ENCODE assay signal across 8 cellular contexts in genomic region chr7:43784030-43785001, GRCh38. TPM values are rescaled to one million over a fixed set of nuclear protein-coding genes. Genes with fewer than 3 reads are reported as not detected.
DNase-seq lines count a peak whose midpoint lies in the region; ATAC-seq and TF ChIP-seq lines count a peak whose summit lies in the region.

No MANE protein-coding gene starts in this region.

- no peaks in the 10 kb centered on the region for H4K20me1 ChIP-seq in GM23248 (ENCODE audit: insufficient read depth)
- no peaks in the 10 kb centered on the region for H4K20me1 ChIP-seq in PC-9 (ENCODE audit: insufficient read depth)

- TF ChIP-seq CTCF in PC-9 (conservative IDR thresholded peaks at IDR 0.05) (no peak), neural crest cell (conservative IDR thresholded peaks at IDR 0.05) (no peak)

- H3F3A ChIP-seq in GM23248 (ENCODE audit: insufficient read depth) (peaks cover 15% of the 10 kb centered on the region; the same call in 1 of the 2 replicates), PC-9 (ENCODE audit: insufficient read depth, low read depth) (peaks cover 31% of the 10 kb centered on the region; the same call in 1 of the 2 replicates)

- CTCF ChIA-PET in PC-9 (lab: Charles Lee), result interaction anchor here (0.6 to 0.8 kb wide), 3 partner anchors 30 to 203 kb away, joined by 3 to 8 read pairs (median 3); no protein-coding TSS in a partner anchor

- no TSS peak for BruUV-seq in PC-9 (replicated peaks; lab: Mats Ljungman, UMichigan)

- H3K27me3 ChIP-seq in GM23248 (replicated peaks; ENCODE audit: insufficient read depth) (no peaks in the 10 kb centered on the region), PC-9 (ENCODE audit: insufficient read depth, low read depth) (no peaks in the 10 kb centered on the region)

- H3K27ac ChIP-seq in GM23248 (no peak overlapping the region), PC-9 (peak overlapping the region; percentile 33)

- intact Hi-C loops in PC-9 (cut with micrococcal nuclease; ENCODE audit: unreplicated experiment), result no loop called here

- H3K9me2 ChIP-seq in GM23248 (ENCODE audit: insufficient read depth) (no peaks in the 10 kb centered on the region), PC-9 (ENCODE audit: insufficient read depth) (no peaks in the 10 kb centered on the region)

- peak overlapping the region; percentile 55 for H3K4me2 ChIP-seq in GM23248 (ENCODE audit: unreplicated experiment)
- peak overlapping the region; percentile 40 for H3K4me2 ChIP-seq in PC-9

- no peaks in the 10 kb centered on the region for H3K27me3 Mint-ChIP-seq in neural crest cell (ENCODE audit: low read depth)

- no peaks in the 10 kb centered on the region for H3K4me1 Mint-ChIP-seq in neural crest cell

- H3K9me3 ChIP-seq in GM23248 (ENCODE audit: low read depth), result no peaks in the 10 kb centered on the region
- H3K9me3 ChIP-seq in PC-9 (ENCODE audit: insufficient read depth, low read depth), result no peaks in the 10 kb centered on the region

- DNase-seq in GM23248, result peak; percentile 31
- DNase-seq in PC-9, result no peak
- no peak for DNase-seq in neural crest cell (ENCODE audit: low read depth, low spot score)
- DNase-seq in hepatic stellate cell (ENCODE audit: low spot score), result no peak
- no peak for DNase-seq in NCI-H1930 (lab: John Stamatoyannopoulos, UW)
- DNase-seq in C1 segment of cervical spinal cord (lab: John Stamatoyannopoulos, UW), result no peak
- DNase-seq in NCI-H1092 (lab: John Stamatoyannopoulos, UW), result no peak

- H3K36me3 ChIP-seq in GM23248 (ENCODE audit: low read depth), result no peaks in the 10 kb centered on the region
- peaks cover 4% of the 10 kb centered on the region; the same call in 1 of the 2 replicates for H3K36me3 ChIP-seq in PC-9 (ENCODE audit: low read depth)

- H3K4me3 ChIP-seq in GM23248 (0 out of 2 replicates have a peak overlapping the region, but pooled peaks have one; percentile 0), PC-9 (no peak overlapping the region)

- H3K9ac ChIP-seq in GM23248, result peak overlapping the region; percentile 47

- POLR2A ChIA-PET in PC-9 (lab: Charles Lee; ENCODE audit: unreplicated experiment), result interaction anchor here (0.6 kb wide), 1 partner anchor 39 kb away, joined by 5 read pairs; no protein-coding TSS in a partner anchor

- H3K9me3 Mint-ChIP-seq in neural crest cell, result no peaks in the 10 kb centered on the region

- H3K36me3 Mint-ChIP-seq in neural crest cell (ENCODE audit: low read depth), result peaks cover 16% of the 10 kb centered on the region

- WGBS in GM23248 (ENCODE audit: low coverage in 1 of 2, low lambda C conversion rate in 2 of 2, missing lambda C conversion rate in 2 of 2), 2 experiments, result 91 to 93% methylated on average over 13 of the region's 13 CpGs

- in situ Hi-C loops in GM23248 (cut with MboI), result no loop called here

- H3K79me2 ChIP-seq in GM23248 (ENCODE audit: insufficient read depth) (no peaks in the 10 kb centered on the region), PC-9 (ENCODE audit: low read depth) (no peaks in the 10 kb centered on the region)

- H3K4me1 ChIP-seq in GM23248 (ENCODE audit: insufficient read depth) (peaks cover 27% of the 10 kb centered on the region), PC-9 (replicated peaks; ENCODE audit: insufficient read depth) (peaks cover 43% of the 10 kb centered on the region)

- no peak overlapping the region for H2AFZ ChIP-seq in GM23248
- no peak overlapping the region for H2AFZ ChIP-seq in PC-9

- H3K27ac Mint-ChIP-seq in neural crest cell (ENCODE audit: unreplicated experiment), result peak overlapping the region; percentile 75

- ATAC-seq in GM18868 (IDR thresholded peaks at IDR 0.05; ENCODE audit: unreplicated experiment), result peak; percentile 99

- H3K4me3 Mint-ChIP-seq in neural crest cell, result no peak overlapping the region

RNA-seq across cellular contexts. Expression of gene BLVRA, which starts 25.8 kb away (rescaled TPM):
- 12.8 and 14.7 TPM in 2 replicates for total RNA-seq in GM23248 (2014; rRNA removed; shearing (Covaris generic))
- 47.0 and 52.6 TPM in 2 replicates for polyA plus RNA-seq in GM23248 (2016; fragmentation: Nextera tagmentation; extraction: Ambion mirVana)
- 36.4 and 49.5 TPM in 2 replicates for total RNA-seq in PC-9 (2021)
- 31.3 and 31.6 TPM in 2 replicates for total RNA-seq in neural crest cell

RNA-seq across cellular contexts. Expression of gene COA1, which starts 55.0 kb away (rescaled TPM):
- total RNA-seq in GM23248 (2014; rRNA removed; shearing (Covaris generic)), result 26.1 and 53.4 TPM in 2 replicates
- polyA plus RNA-seq in GM23248 (2016; fragmentation: Nextera tagmentation; extraction: Ambion mirVana), result 54.3 and 59.5 TPM in 2 replicates
- total RNA-seq in PC-9 (2021), result 128 and 151 TPM in 2 replicates
- total RNA-seq in neural crest cell, result 102 and 116 TPM in 2 replicates
